In the genomic region with DNA sequence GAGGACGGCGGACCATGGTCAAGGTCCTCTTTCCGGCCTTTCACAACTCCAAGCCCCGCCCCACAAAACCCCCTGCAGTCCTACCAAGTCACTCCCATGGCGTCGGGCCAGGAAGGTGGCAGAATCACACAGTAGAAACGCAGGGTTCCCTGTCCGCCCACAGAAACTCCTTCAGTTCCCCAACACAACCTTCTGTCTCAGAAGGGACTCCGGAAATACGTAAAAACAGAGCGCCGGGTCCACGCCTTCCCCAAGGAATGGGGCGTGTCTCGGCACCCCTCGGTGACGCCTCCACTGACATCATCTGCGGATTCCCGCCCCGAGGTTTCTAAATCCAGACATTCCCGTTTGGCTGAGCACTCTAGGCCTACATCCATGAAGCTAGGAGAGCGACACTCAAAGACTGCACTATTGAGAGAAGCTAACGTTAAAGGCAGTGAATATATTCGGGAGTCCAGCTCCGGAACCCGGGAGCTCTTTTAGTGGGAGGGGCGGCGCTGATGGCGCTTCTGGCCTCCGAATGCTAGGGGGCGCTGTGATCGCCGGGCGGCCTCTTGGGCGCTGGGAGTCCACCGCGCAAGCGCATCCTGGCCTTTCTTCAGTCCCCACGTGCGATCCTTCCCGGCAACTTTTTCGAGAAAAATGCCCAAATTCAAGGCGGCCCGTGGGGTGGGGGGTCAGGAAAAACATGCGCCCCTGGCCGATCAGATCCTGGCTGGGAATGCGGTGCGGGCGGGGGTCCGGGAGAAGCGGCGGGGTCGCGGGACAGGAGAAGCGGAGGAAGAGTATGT, we compare ENCODE assay signal across 1 cellular context.
TF ChIP-seq lines count a peak whose summit lies in the region.

A gene with protein sequence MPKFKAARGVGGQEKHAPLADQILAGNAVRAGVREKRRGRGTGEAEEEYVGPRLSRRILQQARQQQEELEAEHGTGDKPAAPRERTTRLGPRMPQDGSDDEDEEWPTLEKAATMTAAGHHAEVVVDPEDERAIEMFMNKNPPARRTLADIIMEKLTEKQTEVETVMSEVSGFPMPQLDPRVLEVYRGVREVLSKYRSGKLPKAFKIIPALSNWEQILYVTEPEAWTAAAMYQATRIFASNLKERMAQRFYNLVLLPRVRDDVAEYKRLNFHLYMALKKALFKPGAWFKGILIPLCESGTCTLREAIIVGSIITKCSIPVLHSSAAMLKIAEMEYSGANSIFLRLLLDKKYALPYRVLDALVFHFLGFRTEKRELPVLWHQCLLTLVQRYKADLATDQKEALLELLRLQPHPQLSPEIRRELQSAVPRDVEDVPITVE (plus strand): TSS at position 579 of the 791 bp plus-strand sequence. CDS start 64 bp downstream, at position 643.
A gene with protein sequence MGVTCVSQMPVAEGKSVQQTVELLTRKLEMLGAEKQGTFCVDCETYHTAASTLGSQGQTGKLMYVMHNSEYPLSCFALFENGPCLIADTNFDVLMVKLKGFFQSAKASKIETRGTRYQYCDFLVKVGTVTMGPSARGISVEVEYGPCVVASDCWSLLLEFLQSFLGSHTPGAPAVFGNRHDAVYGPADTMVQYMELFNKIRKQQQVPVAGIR (minus strand): TSS at position 219 of the 791 bp plus-strand sequence. CDS start 121 bp downstream, at position 98.

TF ChIP-seq in K562, 482 proteins besides CTCF, POLR2A, EP300 and RAD21 (continued from another document and continues in another):
- TF ChIP-seq, protein P1, sequence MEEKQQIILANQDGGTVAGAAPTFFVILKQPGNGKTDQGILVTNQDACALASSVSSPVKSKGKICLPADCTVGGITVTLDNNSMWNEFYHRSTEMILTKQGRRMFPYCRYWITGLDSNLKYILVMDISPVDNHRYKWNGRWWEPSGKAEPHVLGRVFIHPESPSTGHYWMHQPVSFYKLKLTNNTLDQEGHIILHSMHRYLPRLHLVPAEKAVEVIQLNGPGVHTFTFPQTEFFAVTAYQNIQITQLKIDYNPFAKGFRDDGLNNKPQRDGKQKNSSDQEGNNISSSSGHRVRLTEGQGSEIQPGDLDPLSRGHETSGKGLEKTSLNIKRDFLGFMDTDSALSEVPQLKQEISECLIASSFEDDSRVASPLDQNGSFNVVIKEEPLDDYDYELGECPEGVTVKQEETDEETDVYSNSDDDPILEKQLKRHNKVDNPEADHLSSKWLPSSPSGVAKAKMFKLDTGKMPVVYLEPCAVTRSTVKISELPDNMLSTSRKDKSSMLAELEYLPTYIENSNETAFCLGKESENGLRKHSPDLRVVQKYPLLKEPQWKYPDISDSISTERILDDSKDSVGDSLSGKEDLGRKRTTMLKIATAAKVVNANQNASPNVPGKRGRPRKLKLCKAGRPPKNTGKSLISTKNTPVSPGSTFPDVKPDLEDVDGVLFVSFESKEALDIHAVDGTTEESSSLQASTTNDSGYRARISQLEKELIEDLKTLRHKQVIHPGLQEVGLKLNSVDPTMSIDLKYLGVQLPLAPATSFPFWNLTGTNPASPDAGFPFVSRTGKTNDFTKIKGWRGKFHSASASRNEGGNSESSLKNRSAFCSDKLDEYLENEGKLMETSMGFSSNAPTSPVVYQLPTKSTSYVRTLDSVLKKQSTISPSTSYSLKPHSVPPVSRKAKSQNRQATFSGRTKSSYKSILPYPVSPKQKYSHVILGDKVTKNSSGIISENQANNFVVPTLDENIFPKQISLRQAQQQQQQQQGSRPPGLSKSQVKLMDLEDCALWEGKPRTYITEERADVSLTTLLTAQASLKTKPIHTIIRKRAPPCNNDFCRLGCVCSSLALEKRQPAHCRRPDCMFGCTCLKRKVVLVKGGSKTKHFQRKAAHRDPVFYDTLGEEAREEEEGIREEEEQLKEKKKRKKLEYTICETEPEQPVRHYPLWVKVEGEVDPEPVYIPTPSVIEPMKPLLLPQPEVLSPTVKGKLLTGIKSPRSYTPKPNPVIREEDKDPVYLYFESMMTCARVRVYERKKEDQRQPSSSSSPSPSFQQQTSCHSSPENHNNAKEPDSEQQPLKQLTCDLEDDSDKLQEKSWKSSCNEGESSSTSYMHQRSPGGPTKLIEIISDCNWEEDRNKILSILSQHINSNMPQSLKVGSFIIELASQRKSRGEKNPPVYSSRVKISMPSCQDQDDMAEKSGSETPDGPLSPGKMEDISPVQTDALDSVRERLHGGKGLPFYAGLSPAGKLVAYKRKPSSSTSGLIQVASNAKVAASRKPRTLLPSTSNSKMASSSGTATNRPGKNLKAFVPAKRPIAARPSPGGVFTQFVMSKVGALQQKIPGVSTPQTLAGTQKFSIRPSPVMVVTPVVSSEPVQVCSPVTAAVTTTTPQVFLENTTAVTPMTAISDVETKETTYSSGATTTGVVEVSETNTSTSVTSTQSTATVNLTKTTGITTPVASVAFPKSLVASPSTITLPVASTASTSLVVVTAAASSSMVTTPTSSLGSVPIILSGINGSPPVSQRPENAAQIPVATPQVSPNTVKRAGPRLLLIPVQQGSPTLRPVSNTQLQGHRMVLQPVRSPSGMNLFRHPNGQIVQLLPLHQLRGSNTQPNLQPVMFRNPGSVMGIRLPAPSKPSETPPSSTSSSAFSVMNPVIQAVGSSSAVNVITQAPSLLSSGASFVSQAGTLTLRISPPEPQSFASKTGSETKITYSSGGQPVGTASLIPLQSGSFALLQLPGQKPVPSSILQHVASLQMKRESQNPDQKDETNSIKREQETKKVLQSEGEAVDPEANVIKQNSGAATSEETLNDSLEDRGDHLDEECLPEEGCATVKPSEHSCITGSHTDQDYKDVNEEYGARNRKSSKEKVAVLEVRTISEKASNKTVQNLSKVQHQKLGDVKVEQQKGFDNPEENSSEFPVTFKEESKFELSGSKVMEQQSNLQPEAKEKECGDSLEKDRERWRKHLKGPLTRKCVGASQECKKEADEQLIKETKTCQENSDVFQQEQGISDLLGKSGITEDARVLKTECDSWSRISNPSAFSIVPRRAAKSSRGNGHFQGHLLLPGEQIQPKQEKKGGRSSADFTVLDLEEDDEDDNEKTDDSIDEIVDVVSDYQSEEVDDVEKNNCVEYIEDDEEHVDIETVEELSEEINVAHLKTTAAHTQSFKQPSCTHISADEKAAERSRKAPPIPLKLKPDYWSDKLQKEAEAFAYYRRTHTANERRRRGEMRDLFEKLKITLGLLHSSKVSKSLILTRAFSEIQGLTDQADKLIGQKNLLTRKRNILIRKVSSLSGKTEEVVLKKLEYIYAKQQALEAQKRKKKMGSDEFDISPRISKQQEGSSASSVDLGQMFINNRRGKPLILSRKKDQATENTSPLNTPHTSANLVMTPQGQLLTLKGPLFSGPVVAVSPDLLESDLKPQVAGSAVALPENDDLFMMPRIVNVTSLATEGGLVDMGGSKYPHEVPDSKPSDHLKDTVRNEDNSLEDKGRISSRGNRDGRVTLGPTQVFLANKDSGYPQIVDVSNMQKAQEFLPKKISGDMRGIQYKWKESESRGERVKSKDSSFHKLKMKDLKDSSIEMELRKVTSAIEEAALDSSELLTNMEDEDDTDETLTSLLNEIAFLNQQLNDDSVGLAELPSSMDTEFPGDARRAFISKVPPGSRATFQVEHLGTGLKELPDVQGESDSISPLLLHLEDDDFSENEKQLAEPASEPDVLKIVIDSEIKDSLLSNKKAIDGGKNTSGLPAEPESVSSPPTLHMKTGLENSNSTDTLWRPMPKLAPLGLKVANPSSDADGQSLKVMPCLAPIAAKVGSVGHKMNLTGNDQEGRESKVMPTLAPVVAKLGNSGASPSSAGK (IDR thresholded peaks at IDR 0.05), result peak; percentile 87
- TF ChIP-seq ATF1 (CRISPR knock-in tag; IDR thresholded peaks at IDR 0.05) (peak; percentile 97), ATF1 (tag; IDR thresholded peaks at IDR 0.05) (peak; percentile 100), SMARCB1 (IDR thresholded peaks at IDR 0.05; ENCODE audit: insufficient read length, low read depth) (no peak), HNRNPUL1 (IDR thresholded peaks at IDR 0.05; ENCODE audit: low read length) (no peak), DIDO1 (tag; IDR thresholded peaks at IDR 0.05; ENCODE audit: low read depth) (peak; percentile 94), GATA2 (CRISPR knock-in tag; IDR thresholded peaks at IDR 0.05) (0 out of 2 replicates have a peak, but pooled peaks have one; percentile 9), SMC3 (conservative IDR thresholded peaks at IDR 0.05; ENCODE audit: insufficient read depth, low read depth, low read length) (peak; percentile 18; the same call in 1 of the 2 replicates), CBX2 (IDR thresholded peaks at IDR 0.05; ENCODE audit: insufficient read depth, low read length, poor library complexity, severe bottlenecking) (no peak), SAFB (IDR thresholded peaks at IDR 0.05; ENCODE audit: borderline replicate concordance, low read depth, low read length) (no peak), PRMT5 (CRISPR knock-in tag; IDR thresholded peaks at IDR 0.05) (no peak), NONO (IDR thresholded peaks at IDR 0.05; ENCODE audit: low read depth in 2 of 2, low read length in 1 of 2) (no peak), ILF3 (IDR thresholded peaks at IDR 0.05; ENCODE audit: borderline replicate concordance) (no peak), FOXK1 (CRISPR knock-in tag; IDR thresholded peaks at IDR 0.05; ENCODE audit: borderline replicate concordance) (no peak; the same call in 1 of the 2 replicates), KLF10 (CRISPR knock-in tag; IDR thresholded peaks at IDR 0.05) (no peak), RBM14 (IDR thresholded peaks at IDR 0.05; ENCODE audit: borderline replicate concordance, insufficient read depth, low read depth, low read length) (no peak), ZKSCAN8 (CRISPR knock-in tag; IDR thresholded peaks at IDR 0.05) (no peak), ZNF668 (CRISPR knock-in tag; IDR thresholded peaks at IDR 0.05) (no peak), ZNF696 (CRISPR knock-in tag; conservative IDR thresholded peaks at IDR 0.05) (no peak), TAF7 (tag; IDR thresholded peaks at IDR 0.05) (peak; percentile 71; the same call in 1 of the 2 replicates)
- TF ChIP-seq, protein P2, sequence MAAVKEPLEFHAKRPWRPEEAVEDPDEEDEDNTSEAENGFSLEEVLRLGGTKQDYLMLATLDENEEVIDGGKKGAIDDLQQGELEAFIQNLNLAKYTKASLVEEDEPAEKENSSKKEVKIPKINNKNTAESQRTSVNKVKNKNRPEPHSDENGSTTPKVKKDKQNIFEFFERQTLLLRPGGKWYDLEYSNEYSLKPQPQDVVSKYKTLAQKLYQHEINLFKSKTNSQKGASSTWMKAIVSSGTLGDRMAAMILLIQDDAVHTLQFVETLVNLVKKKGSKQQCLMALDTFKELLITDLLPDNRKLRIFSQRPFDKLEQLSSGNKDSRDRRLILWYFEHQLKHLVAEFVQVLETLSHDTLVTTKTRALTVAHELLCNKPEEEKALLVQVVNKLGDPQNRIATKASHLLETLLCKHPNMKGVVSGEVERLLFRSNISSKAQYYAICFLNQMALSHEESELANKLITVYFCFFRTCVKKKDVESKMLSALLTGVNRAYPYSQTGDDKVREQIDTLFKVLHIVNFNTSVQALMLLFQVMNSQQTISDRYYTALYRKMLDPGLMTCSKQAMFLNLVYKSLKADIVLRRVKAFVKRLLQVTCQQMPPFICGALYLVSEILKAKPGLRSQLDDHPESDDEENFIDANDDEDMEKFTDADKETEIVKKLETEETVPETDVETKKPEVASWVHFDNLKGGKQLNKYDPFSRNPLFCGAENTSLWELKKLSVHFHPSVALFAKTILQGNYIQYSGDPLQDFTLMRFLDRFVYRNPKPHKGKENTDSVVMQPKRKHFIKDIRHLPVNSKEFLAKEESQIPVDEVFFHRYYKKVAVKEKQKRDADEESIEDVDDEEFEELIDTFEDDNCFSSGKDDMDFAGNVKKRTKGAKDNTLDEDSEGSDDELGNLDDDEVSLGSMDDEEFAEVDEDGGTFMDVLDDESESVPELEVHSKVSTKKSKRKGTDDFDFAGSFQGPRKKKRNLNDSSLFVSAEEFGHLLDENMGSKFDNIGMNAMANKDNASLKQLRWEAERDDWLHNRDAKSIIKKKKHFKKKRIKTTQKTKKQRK (IDR thresholded peaks at IDR 0.05; ENCODE audit: borderline replicate concordance, low read depth, low read length), result no peak
- TF ChIP-seq, protein P3, sequence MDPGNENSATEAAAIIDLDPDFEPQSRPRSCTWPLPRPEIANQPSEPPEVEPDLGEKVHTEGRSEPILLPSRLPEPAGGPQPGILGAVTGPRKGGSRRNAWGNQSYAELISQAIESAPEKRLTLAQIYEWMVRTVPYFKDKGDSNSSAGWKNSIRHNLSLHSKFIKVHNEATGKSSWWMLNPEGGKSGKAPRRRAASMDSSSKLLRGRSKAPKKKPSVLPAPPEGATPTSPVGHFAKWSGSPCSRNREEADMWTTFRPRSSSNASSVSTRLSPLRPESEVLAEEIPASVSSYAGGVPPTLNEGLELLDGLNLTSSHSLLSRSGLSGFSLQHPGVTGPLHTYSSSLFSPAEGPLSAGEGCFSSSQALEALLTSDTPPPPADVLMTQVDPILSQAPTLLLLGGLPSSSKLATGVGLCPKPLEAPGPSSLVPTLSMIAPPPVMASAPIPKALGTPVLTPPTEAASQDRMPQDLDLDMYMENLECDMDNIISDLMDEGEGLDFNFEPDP (CRISPR knock-in tag; IDR thresholded peaks at IDR 0.05), result no peak
- TF ChIP-seq, protein P4, sequence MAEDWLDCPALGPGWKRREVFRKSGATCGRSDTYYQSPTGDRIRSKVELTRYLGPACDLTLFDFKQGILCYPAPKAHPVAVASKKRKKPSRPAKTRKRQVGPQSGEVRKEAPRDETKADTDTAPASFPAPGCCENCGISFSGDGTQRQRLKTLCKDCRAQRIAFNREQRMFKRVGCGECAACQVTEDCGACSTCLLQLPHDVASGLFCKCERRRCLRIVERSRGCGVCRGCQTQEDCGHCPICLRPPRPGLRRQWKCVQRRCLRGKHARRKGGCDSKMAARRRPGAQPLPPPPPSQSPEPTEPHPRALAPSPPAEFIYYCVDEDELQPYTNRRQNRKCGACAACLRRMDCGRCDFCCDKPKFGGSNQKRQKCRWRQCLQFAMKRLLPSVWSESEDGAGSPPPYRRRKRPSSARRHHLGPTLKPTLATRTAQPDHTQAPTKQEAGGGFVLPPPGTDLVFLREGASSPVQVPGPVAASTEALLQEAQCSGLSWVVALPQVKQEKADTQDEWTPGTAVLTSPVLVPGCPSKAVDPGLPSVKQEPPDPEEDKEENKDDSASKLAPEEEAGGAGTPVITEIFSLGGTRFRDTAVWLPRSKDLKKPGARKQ (CRISPR knock-in tag; IDR thresholded peaks at IDR 0.05), result no peak
- TF ChIP-seq, protein P5, sequence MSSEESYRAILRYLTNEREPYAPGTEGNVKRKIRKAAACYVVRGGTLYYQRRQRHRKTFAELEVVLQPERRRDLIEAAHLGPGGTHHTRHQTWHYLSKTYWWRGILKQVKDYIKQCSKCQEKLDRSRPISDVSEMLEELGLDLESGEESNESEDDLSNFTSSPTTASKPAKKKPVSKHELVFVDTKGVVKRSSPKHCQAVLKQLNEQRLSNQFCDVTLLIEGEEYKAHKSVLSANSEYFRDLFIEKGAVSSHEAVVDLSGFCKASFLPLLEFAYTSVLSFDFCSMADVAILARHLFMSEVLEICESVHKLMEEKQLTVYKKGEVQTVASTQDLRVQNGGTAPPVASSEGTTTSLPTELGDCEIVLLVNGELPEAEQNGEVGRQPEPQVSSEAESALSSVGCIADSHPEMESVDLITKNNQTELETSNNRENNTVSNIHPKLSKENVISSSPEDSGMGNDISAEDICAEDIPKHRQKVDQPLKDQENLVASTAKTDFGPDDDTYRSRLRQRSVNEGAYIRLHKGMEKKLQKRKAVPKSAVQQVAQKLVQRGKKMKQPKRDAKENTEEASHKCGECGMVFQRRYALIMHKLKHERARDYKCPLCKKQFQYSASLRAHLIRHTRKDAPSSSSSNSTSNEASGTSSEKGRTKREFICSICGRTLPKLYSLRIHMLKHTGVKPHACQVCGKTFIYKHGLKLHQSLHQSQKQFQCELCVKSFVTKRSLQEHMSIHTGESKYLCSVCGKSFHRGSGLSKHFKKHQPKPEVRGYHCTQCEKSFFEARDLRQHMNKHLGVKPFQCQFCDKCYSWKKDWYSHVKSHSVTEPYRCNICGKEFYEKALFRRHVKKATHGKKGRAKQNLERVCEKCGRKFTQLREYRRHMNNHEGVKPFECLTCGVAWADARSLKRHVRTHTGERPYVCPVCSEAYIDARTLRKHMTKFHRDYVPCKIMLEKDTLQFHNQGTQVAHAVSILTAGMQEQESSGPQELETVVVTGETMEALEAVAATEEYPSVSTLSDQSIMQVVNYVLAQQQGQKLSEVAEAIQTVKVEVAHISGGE (CRISPR knock-in tag; IDR thresholded peaks at IDR 0.05), result peak in 1 of 3 experiments; percentile 87; a peak in 2 of 6 replicates
